Comparison of ENCODE assay signal across 8 cellular contexts in genomic region chr3:11154953-11155325, GRCh38. TPM values are rescaled to one million over a fixed set of nuclear protein-coding genes. Genes with fewer than 3 reads are reported as not detected.
DNase-seq lines count a peak whose midpoint lies in the region; ATAC-seq, FAIRE-seq and TF ChIP-seq lines count a peak whose summit lies in the region.
"Had no signal": no experiment of that assay in that cellular context is flagged by ENCODE, and none has a peak within 500 bp of the region (broad histone marks: within the 10 kb centered on the region; RNA-seq: fewer than 3 reads in every experiment).

No MANE protein-coding gene starts in this region.

- intact Hi-C loops in ascending aorta (cut with DNase I), result loop anchor here (1.0 to 5.0 kb wide), 7 partner anchors 18 to 180 kb away; partner anchors contain the start of gene ATG7

- H3K27me3 Mint-ChIP-seq in stimulated activated naive B cell treated with anti-CD40 and anti-IgM and Interleukin-4, amounts not matched to agents 10 μg/mL and 1 μg/mL and 100 μg/mL, for 72 hours, result peaks cover 35 to 39% of the 10 kb centered on the region in 2 donors

- peaks cover 8 to 28% of the 10 kb centered on the region in 2 donors for H3K4me1 ChIP-seq in ascending aorta
- H3K4me1 ChIP-seq: body of pancreas had no signal

- H3K36me3 Mint-ChIP-seq in stimulated activated naive B cell treated with anti-CD40 and anti-IgM and Interleukin-4, amounts not matched to agents 10 μg/mL and 1 μg/mL and 100 μg/mL, for 72 hours, result no peaks in the 10 kb centered on the region

- peaks cover 12 to 20% of the 10 kb centered on the region in 2 donors for H3K4me1 Mint-ChIP-seq in stimulated activated naive B cell treated with anti-CD40 and anti-IgM and Interleukin-4, amounts not matched to agents 10 μg/mL and 1 μg/mL and 100 μg/mL, for 72 hours

- no peak overlapping the region for H3K27ac Mint-ChIP-seq in stimulated activated naive B cell treated with anti-CD40 and anti-IgM and Interleukin-4, amounts not matched to agents 10 μg/mL and 1 μg/mL and 100 μg/mL, for 72 hours

- DNase-seq in HTR-8/SVneo (ENCODE audit: insufficient read length, low spot score), result peak; percentile 24
- no peak for DNase-seq in ascending aorta (ENCODE audit: low spot score in 2 of 2)
- DNase-seq in iPS-NIHi7 (ENCODE audit: extremely low spot score), result peak; percentile 49
- DNase-seq in stimulated activated naive B cell treated with anti-CD40 and anti-IgM and Interleukin-4, amounts not matched to agents 10 μg/mL and 1 μg/mL and 100 μg/mL, for 72 hours, result no peak
- no peak for DNase-seq in SIG-M5 (lab: John Stamatoyannopoulos, UW)

- peak overlapping the region; percentile 78 to 83 for H3K4me3 Mint-ChIP-seq in stimulated activated naive B cell treated with anti-CD40 and anti-IgM and Interleukin-4, amounts not matched to agents 10 μg/mL and 1 μg/mL and 100 μg/mL, for 72 hours

- H3K4me3 ChIP-seq in ascending aorta, result peak overlapping the region; percentile 80 to 87
- H3K4me3 ChIP-seq: body of pancreas had no signal

- H3K27ac ChIP-seq in ascending aorta, result peak overlapping the region; percentile 94 to 96
- H3K27ac ChIP-seq: body of pancreas had no signal

- peak; percentile 46 for FAIRE-seq in HTR-8/SVneo (lab: Jason Lieb, UNC)

- H3K9me3 Mint-ChIP-seq in stimulated activated naive B cell treated with anti-CD40 and anti-IgM and Interleukin-4, amounts not matched to agents 10 μg/mL and 1 μg/mL and 100 μg/mL, for 72 hours, result no peaks in the 10 kb centered on the region

- peak in 1 of 2 donors; percentile 8 for ATAC-seq in stimulated activated naive B cell treated with anti-CD40 and anti-IgM and Interleukin-4, amounts not matched to agents 10 μg/mL and 1 μg/mL and 100 μg/mL, for 72 hours (replicated peaks)
- ATAC-seq in GM18858 (IDR thresholded peaks at IDR 0.05; ENCODE audit: unreplicated experiment) (no peak), HG02798 (IDR thresholded peaks at IDR 0.05; ENCODE audit: poor library complexity, unreplicated experiment) (no peak)

- no peaks in the 10 kb centered on the region for H3K9me3 ChIP-seq in ascending aorta
- H3K9me3 ChIP-seq: body of pancreas had no signal

- no peaks in the 10 kb centered on the region for H3K36me3 ChIP-seq in ascending aorta

- H3K27me3 ChIP-seq in ascending aorta, result no peaks in the 10 kb centered on the region
- H3K27me3 ChIP-seq: body of pancreas had no signal

- no peak for TF ChIP-seq CTCF in ascending aorta (IDR thresholded peaks at IDR 0.05)

RNA-seq across cellular contexts. Expression of gene HRH1, which starts 0.6 kb away (rescaled TPM):
- total RNA-seq in ascending aorta, result 6.2 TPM

Comparison
In these comparisons a context has a peak if more than half of its experiments do, and no peak if none do; other contexts are left out.
1. DNase-seq: peak in HTR-8/SVneo (single experiment) and iPS-NIHi7 (single experiment); none in ascending aorta (0 of 2), stimulated activated naive B cell treated with anti-CD40 and anti-IgM and Interleukin-4, amounts not matched to agents 10 μg/mL and 1 μg/mL and 100 μg/mL, for 72 hours (single experiment) and SIG-M5 (single experiment).